In genomic region chr2:64988420-64989125, GRCh38 we compare ENCODE assay signal across 8 cellular contexts. TPM values are rescaled to one million over a fixed set of nuclear protein-coding genes. Genes with fewer than 3 reads are reported as not detected.
DNase-seq lines count a peak whose midpoint lies in the region; ATAC-seq and TF ChIP-seq lines count a peak whose summit lies in the region.

No MANE protein-coding gene starts in this region.

- TF ChIP-seq EP300 in Ishikawa (IDR thresholded peaks at IDR 0.05; ENCODE audit: borderline replicate concordance) = no peak

- peak overlapping the region; percentile 71 for H2AFZ ChIP-seq in trophoblast cell (ENCODE audit: insufficient read depth, low read length, poor library complexity)

- H3K27ac ChIP-seq in trophoblast cell (ENCODE audit: low read depth, low read length) (no peak overlapping the region), uterus (peak overlapping the region; percentile 97 to 98)

- H4K8ac ChIP-seq in trophoblast cell (ENCODE audit: low read depth, low read length) = peak overlapping the region; percentile 4

- H3K4ac ChIP-seq in trophoblast cell (ENCODE audit: low read depth, low read length) = no peak overlapping the region

- peaks cover 5% of the 10 kb centered on the region for H3K27me3 Mint-ChIP-seq in activated naive CD8-positive, alpha-beta T cell

- ATAC-seq in GM21528 (IDR thresholded peaks at IDR 0.05; ENCODE audit: low FRiP score, unreplicated experiment) = peak; percentile 32

- H3K79me1 ChIP-seq in trophoblast cell (ENCODE audit: low read length) = no peaks in the 10 kb centered on the region

- H3K18ac ChIP-seq in trophoblast cell (ENCODE audit: low read length) = no peak overlapping the region

- TF ChIP-seq RAD21 in Ishikawa (IDR thresholded peaks at IDR 0.05; ENCODE audit: low read depth) = no peak

- H4K91ac ChIP-seq in trophoblast cell (ENCODE audit: low read depth, low read length) = peak overlapping the region; percentile 10

- H3K9me3 Mint-ChIP-seq in activated naive CD8-positive, alpha-beta T cell (ENCODE audit: low read depth) = no peaks in the 10 kb centered on the region

- H2AK5ac ChIP-seq in trophoblast cell (ENCODE audit: low read length) = no peak overlapping the region

- peaks cover 2% of the 10 kb centered on the region for H3K36me3 Mint-ChIP-seq in activated naive CD8-positive, alpha-beta T cell

- DNase-seq in EH (ENCODE audit: low read depth) (peak; percentile 95), SK-N-DZ (ENCODE audit: low spot score) (peak; percentile 81), cardiac septum (ENCODE audit: low spot score) (peak; percentile 89), trophoblast cell (peak in 1 of 2 donors; percentile 82), uterus (peak; percentile 67 to 79)

- peaks cover 16% of the 10 kb centered on the region for H3K4me1 Mint-ChIP-seq in activated naive CD8-positive, alpha-beta T cell (ENCODE audit: low read depth)

- H3K9ac ChIP-seq in trophoblast cell (ENCODE audit: low read length) = no peak overlapping the region

- H3K14ac ChIP-seq in trophoblast cell (ENCODE audit: low read length) = no peak overlapping the region

- H2BK12ac ChIP-seq in trophoblast cell (ENCODE audit: low read length) = no peak overlapping the region

- H3K27me3 ChIP-seq in trophoblast cell (ENCODE audit: insufficient read depth, low read length) = peaks cover 45% of the 10 kb centered on the region
- H3K27me3 ChIP-seq in uterus = no peaks in the 10 kb centered on the region

- no peak overlapping the region for H2BK5ac ChIP-seq in trophoblast cell (ENCODE audit: low read depth, low read length, poor library complexity)

- peaks cover 6 to 9% of the 10 kb centered on the region in 2 experiments for H3K4me1 ChIP-seq in trophoblast cell (ENCODE audit: control insufficient read depth in 1 of 2, insufficient read depth in 2 of 2, low read length in 2 of 2)
- H3K4me1 ChIP-seq in uterus = no peaks in the 10 kb centered on the region

- TF ChIP-seq CTCF in uterus (IDR thresholded peaks at IDR 0.05) = peak; percentile 25 to 70 (median 46)

- TF ChIP-seq POLR2A in uterus (IDR thresholded peaks at IDR 0.05) = peak; percentile 23 to 78

- intact Hi-C loops in cardiac septum (cut with DNase I) (loop anchor here (5.0 kb wide), 2 partner anchors 54 to 144 kb away; partner anchors contain the start of gene RAB1A), uterus (cut with DNase I; ENCODE audit: low total_unique reads) (no loop called here)

- H3K4me2 ChIP-seq in trophoblast cell (ENCODE audit: low read length) = peak overlapping the region; percentile 94

- H3K36me3 ChIP-seq in trophoblast cell (ENCODE audit: control insufficient read depth in 1 of 2, insufficient read depth in 2 of 2, low read length in 2 of 2) = no peaks in the 10 kb centered on the region
- no peaks in the 10 kb centered on the region for H3K36me3 ChIP-seq in uterus

- H4K12ac ChIP-seq in trophoblast cell (ENCODE audit: low read depth, low read length) = no peak overlapping the region

- no peaks in the 10 kb centered on the region for H3K79me2 ChIP-seq in trophoblast cell (ENCODE audit: control insufficient read depth, insufficient read depth, low read length, poor library complexity)

- H2BK120ac ChIP-seq in trophoblast cell (ENCODE audit: insufficient read depth, low read length, poor library complexity) = no peak overlapping the region

- peak overlapping the region; percentile 86 for H3K4me3 Mint-ChIP-seq in activated naive CD8-positive, alpha-beta T cell

- WGBS in trophoblast cell (ENCODE audit: extremely low coverage, insufficient coverage, insufficient read length) = no CpG with 5 or more reads among the region's 65 CpGs

- peak overlapping the region; percentile 55 for H3K27ac Mint-ChIP-seq in activated naive CD8-positive, alpha-beta T cell

- H3K4me3 ChIP-seq in trophoblast cell (ENCODE audit: low read depth, low read length) = peak overlapping the region; percentile 69
- peak overlapping the region; percentile 66 to 83 for H3K4me3 ChIP-seq in uterus

- no peak overlapping the region for H3K23ac ChIP-seq in trophoblast cell (ENCODE audit: low read length)

- H3K9me3 ChIP-seq in trophoblast cell (ENCODE audit: insufficient read depth, low read depth, low read length) = peaks cover 5% of the 10 kb centered on the region
- H3K9me3 ChIP-seq in uterus = no peaks in the 10 kb centered on the region

TF ChIP-seq in Ishikawa, 13 proteins besides CTCF, POLR2A, EP300 and RAD21:
- TF ChIP-seq EGR1 (IDR thresholded peaks at IDR 0.05) (peak; percentile 70), ZBTB7A (IDR thresholded peaks at IDR 0.05; ENCODE audit: low read depth) (peak; percentile 68; the same call in 1 of the 2 replicates)
- TF ChIP-seq, protein P1, sequence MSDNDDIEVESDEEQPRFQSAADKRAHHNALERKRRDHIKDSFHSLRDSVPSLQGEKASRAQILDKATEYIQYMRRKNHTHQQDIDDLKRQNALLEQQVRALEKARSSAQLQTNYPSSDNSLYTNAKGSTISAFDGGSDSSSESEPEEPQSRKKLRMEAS (IDR thresholded peaks at IDR 0.05) = no peak; the same call in 1 of the 2 replicates

RNA-seq across cellular contexts. Expression of gene SLC1A4, which starts 0.6 kb away (rescaled TPM):
- polyA plus RNA-seq in SK-N-DZ (2014; cell fraction: cytosol; rRNA removed) = 14.7 and 20.7 TPM in 2 replicates
- 8.0 and 10.0 TPM in 2 replicates for polyA plus RNA-seq in SK-N-DZ (2014; cell fraction: nucleus; rRNA removed)
- 22.2 TPM for total RNA-seq in cardiac septum
- polyA plus RNA-seq in trophoblast cell (2013) = 0.50 and 0.81 TPM in 2 replicates
- 10 to 100 TPM in 2 of 4 donors, 1 to 10 TPM in 2; 6.9 to 36.6 (median 12.7) TPM for total RNA-seq in uterus
